3 cellular contexts compared by ENCODE assay signal in the genomic region with DNA sequence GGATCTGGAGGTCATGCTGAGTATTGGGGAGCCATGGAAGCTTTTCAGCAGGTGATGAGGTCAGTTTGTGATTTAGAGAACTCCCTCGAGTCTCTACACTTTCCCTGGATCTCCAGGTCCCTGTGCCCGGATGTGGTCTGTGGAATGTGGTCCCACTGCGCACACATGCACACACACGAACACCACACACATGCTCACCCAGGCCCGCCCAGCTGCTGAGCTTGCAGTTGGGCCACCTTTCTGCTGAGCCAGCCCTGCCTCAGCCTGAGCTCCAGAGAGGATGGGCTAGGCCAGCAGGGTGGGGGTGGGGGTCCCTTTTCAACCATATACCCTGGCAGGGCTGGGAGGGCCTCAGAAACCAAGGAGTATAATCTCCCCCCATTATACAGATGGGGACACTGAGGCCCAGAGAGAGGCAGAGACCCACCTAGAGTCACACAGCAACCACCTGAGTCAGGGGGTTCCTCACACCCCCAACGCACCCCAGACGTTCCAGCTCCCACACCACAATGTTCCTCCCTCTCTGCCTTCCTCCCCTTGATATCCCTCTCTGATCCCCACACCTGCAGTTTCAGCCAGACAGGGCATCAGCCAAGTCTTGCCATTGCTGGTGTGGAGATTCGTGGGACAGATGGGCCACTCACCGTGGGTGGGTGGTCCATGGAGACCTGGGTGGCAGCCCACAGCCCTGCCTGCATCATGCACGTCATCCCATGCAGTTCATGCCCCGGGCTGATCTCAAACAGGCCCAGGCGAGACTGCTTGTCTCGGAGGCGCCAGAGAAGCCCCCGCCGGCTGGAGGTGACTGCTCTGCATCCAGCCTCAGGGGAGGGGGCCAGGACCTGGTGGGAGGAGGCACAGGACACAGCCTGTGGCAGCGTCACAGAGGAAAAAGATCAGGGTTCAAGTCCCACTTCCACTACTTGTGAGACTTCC.
TF ChIP-seq lines count a peak whose summit lies in the region.

No MANE protein-coding gene starts in this region.

TF ChIP-seq in HepG2, 621 proteins besides CTCF, POLR2A, EP300 and RAD21:
- TF ChIP-seq ONECUT2 (CRISPR knock-in tag; IDR thresholded peaks at IDR 0.05) (no peak), ZNF709 (CRISPR knock-in tag; IDR thresholded peaks at IDR 0.05) (no peak), MTA1 (CRISPR knock-in tag; IDR thresholded peaks at IDR 0.05; ENCODE audit: borderline replicate concordance) (no peak), ZKSCAN1 (IDR thresholded peaks at IDR 0.05; ENCODE audit: low read length) (0 out of 2 replicates have a peak, but pooled peaks have one; percentile 45), ZNF629 (CRISPR knock-in tag; conservative IDR thresholded peaks at IDR 0.05) (peak; percentile 52; the same call in 1 of the 2 replicates), SNRNP70 (IDR thresholded peaks at IDR 0.05; ENCODE audit: low read depth, low read length) (no peak), ZSCAN12 (CRISPR knock-in tag; IDR thresholded peaks at IDR 0.05) (no peak), ZNF768 (CRISPR knock-in tag; IDR thresholded peaks at IDR 0.05) (peak; percentile 82), HNRNPL (IDR thresholded peaks at IDR 0.05; ENCODE audit: low read depth, low read length) (no peak), GZF1 (CRISPR knock-in tag; IDR thresholded peaks at IDR 0.05) (no peak), KMT2A (CRISPR knock-in tag; IDR thresholded peaks at IDR 0.05) (no peak), SCMH1 (CRISPR knock-in tag; IDR thresholded peaks at IDR 0.05; ENCODE audit: borderline replicate concordance) (no peak), MYC (CRISPR knock-in tag; IDR thresholded peaks at IDR 0.05; ENCODE audit: borderline replicate concordance) (no peak)
- TF ChIP-seq, protein P1, sequence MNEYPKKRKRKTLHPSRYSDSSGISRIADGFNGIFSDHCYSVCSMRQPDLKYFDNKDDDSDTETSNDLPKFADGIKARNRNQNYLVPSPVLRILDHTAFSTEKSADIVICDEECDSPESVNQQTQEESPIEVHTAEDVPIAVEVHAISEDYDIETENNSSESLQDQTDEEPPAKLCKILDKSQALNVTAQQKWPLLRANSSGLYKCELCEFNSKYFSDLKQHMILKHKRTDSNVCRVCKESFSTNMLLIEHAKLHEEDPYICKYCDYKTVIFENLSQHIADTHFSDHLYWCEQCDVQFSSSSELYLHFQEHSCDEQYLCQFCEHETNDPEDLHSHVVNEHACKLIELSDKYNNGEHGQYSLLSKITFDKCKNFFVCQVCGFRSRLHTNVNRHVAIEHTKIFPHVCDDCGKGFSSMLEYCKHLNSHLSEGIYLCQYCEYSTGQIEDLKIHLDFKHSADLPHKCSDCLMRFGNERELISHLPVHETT (CRISPR knock-in tag; conservative IDR thresholded peaks at IDR 0.05): no peak

TF ChIP-seq in WTC11, 78 proteins besides CTCF, POLR2A, EP300 and RAD21:
- no peak for TF ChIP-seq NR2C2 (CRISPR knock-in tag; IDR thresholded peaks at IDR 0.05)
- TF ChIP-seq, protein P2, sequence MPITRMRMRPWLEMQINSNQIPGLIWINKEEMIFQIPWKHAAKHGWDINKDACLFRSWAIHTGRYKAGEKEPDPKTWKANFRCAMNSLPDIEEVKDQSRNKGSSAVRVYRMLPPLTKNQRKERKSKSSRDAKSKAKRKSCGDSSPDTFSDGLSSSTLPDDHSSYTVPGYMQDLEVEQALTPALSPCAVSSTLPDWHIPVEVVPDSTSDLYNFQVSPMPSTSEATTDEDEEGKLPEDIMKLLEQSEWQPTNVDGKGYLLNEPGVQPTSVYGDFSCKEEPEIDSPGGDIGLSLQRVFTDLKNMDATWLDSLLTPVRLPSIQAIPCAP (CRISPR knock-in tag; IDR thresholded peaks at IDR 0.05): no peak
- TF ChIP-seq FOXJ3 (CRISPR knock-in tag; IDR thresholded peaks at IDR 0.05; ENCODE audit: borderline replicate concordance): no peak
- TF ChIP-seq ZNF219 (CRISPR knock-in tag; IDR thresholded peaks at IDR 0.05; ENCODE audit: borderline replicate concordance): no peak
- TF ChIP-seq ZSCAN18 (CRISPR knock-in tag; IDR thresholded peaks at IDR 0.05): no peak
- TF ChIP-seq FOXP4 (CRISPR knock-in tag; IDR thresholded peaks at IDR 0.05): no peak
- no peak for TF ChIP-seq HMGA2 (CRISPR knock-in tag; IDR thresholded peaks at IDR 0.05)
- no peak for TF ChIP-seq TP53 (CRISPR knock-in tag; IDR thresholded peaks at IDR 0.05)
- TF ChIP-seq, protein P3, sequence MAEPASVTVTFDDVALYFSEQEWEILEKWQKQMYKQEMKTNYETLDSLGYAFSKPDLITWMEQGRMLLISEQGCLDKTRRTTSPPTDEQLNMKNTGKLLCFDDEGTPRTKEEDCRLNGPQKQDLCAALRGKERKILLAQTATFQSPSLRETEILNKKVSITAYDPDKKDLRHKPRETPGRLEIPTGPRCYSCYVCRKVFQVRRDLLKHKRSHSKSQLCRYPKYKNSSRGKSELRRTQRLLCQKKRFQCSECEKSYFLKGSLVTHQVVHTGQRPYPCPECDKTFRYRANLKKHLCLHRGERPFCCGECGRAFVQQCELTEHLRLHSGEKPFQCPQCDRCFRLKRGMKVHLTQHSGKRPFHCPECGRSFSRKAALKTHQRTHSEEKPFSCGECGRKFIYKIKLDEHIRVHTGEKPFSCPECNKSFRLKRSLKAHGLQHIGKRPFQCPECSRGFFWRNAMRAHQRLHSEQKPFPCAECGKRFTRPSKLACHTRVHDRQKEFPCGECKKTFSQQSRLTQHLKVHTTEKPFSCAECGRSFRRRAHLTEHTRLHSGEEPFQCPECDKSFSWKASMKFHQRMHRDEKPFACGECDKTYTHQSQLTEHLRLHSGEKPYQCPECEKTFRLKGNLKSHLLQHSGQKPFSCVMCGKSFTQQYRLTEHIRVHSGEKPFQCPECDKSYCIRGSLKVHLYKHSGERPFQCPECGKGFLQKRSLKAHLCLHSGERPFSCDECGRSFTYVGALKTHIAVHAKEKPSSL (CRISPR knock-in tag; conservative IDR thresholded peaks at IDR 0.05): no peak
- no peak for TF ChIP-seq CREB1 (CRISPR knock-in tag; IDR thresholded peaks at IDR 0.05)

TF ChIP-seq in HEK293T, 16 proteins besides CTCF, POLR2A, EP300 and RAD21:
- TF ChIP-seq SP1 (IDR thresholded peaks at IDR 0.05) (no peak), LEF1 (IDR thresholded peaks at IDR 0.05; ENCODE audit: borderline replicate concordance) (no peak), ZNF384 (IDR thresholded peaks at IDR 0.05) (no peak), CTBP1 (IDR thresholded peaks at IDR 0.05; ENCODE audit: borderline replicate concordance) (no peak), HDGF (IDR thresholded peaks at IDR 0.05; ENCODE audit: borderline replicate concordance) (no peak), TARDBP (IDR thresholded peaks at IDR 0.05) (no peak), FOXA1 (IDR thresholded peaks at IDR 0.05) (no peak), FOXM1 (IDR thresholded peaks at IDR 0.05; ENCODE audit: borderline replicate concordance) (no peak), ELF4 (IDR thresholded peaks at IDR 0.05) (no peak), SUZ12 (IDR thresholded peaks at IDR 0.05) (no peak), NFRKB (IDR thresholded peaks at IDR 0.05) (no peak), L3MBTL2 (conservative IDR thresholded peaks at IDR 0.05) (no peak), BHLHE40 (IDR thresholded peaks at IDR 0.05; ENCODE audit: borderline replicate concordance) (no peak)
- TF ChIP-seq, protein P4, sequence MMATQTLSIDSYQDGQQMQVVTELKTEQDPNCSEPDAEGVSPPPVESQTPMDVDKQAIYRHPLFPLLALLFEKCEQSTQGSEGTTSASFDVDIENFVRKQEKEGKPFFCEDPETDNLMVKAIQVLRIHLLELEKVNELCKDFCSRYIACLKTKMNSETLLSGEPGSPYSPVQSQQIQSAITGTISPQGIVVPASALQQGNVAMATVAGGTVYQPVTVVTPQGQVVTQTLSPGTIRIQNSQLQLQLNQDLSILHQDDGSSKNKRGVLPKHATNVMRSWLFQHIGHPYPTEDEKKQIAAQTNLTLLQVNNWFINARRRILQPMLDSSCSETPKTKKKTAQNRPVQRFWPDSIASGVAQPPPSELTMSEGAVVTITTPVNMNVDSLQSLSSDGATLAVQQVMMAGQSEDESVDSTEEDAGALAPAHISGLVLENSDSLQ (IDR thresholded peaks at IDR 0.05): no peak
TF ChIP-seq in HEK293T: peak in this region for 0.
